Comparison of ENCODE assay signal across 20 cellular contexts in the genomic region with DNA sequence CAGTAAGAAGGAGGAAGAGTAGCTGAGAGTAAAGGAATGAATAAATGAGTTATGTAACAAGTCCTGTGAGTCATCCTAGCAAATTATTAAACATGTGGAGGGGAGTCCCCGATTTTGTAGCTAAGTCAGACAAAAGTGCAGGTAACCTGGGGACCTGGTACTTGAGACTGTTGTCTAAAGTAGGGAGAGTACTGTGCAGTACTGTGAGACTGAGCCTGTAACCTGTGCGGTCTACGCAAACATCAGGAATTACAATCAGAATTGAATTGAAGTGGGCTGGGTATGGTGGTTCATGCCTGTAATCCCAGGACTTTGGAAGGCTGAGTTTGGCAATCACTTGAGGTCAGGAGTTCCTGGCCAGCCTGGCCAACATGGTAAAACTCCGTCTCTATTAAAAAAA. TPM values are rescaled to one million over a fixed set of nuclear protein-coding genes. Genes with fewer than 3 reads are reported as not detected.
A peak's percentile ranks its signal among the peaks of the same experiment; 100 is the strongest.
DNase-seq lines count a peak whose midpoint lies in the region; ATAC-seq, FAIRE-seq and TF ChIP-seq lines count a peak whose summit lies in the region.
"Had no signal": no experiment of that assay in that cellular context is flagged by ENCODE, and none has a peak within 500 bp of the region (broad histone marks: within the 10 kb centered on the region; RNA-seq: fewer than 3 reads in every experiment).

No MANE protein-coding gene starts in this region.

- H3K27ac ChIP-seq in A549, result no peak overlapping the region
- no peak overlapping the region for H3K27ac ChIP-seq in CD4-positive, alpha-beta T cell (ENCODE audit: low read depth, low read length)
- peak overlapping the region; percentile 76 to 79 for H3K27ac ChIP-seq in liver (ENCODE audit: low read depth in 1 of 2, low read length in 2 of 2)
- H3K27ac ChIP-seq: colonic mucosa, neutrophil, thyroid gland had no signal

- H3K4me1 ChIP-seq in A549, result peaks cover 5% of the 10 kb centered on the region; the same call in 1 of the 3 replicates
- H3K4me1 ChIP-seq in liver (ENCODE audit: control insufficient read depth in 4 of 4, insufficient read depth in 4 of 4, low read length in 3 of 4), result peaks cover 2 to 13% (median 8%) of the 10 kb centered on the region in 4 donors
- H3K4me1 ChIP-seq: colonic mucosa, thyroid gland had no signal

- H3K27me3 Mint-ChIP-seq in CD4-positive, alpha-beta T cell, result no peaks in the 10 kb centered on the region
- no peaks in the 10 kb centered on the region for H3K27me3 Mint-ChIP-seq in activated B cell treated with CpG ODN at 0.5 μM for 24 hours

- CTCF ChIA-PET in A549 (lab: Yijun Ruan, JAX) (interaction anchor here (0.6 to 1.5 kb wide), 6 partner anchors 13 to 205 kb away, joined by 3 to 5 read pairs (median 3); no protein-coding TSS in a partner anchor), activated B cell treated with CpG ODN at 0.5 μM for 24 hours (lab: Charles Lee) (interaction anchor here (1.1 to 1.3 kb wide), 2 partner anchors 32 to 42 kb away, joined by 3 read pairs; no protein-coding TSS in a partner anchor)
- CTCF ChIA-PET in CD4-positive, alpha-beta T cell (lab: Charles Lee), result no interaction called here

- H3K4me3 Mint-ChIP-seq in CD4-positive, alpha-beta T cell, result no peak overlapping the region
- H3K4me3 Mint-ChIP-seq in activated B cell treated with CpG ODN at 0.5 μM for 24 hours, result peak overlapping the region; percentile 50

- POLR2A ChIA-PET in A549 (lab: Yijun Ruan, JAX), result no interaction called here
- POLR2A ChIA-PET in CD4-positive, alpha-beta T cell (lab: Charles Lee), result interaction anchor here (0.9 kb wide), 1 partner anchor 36 kb away, joined by 3 read pairs; a partner anchor contains a TSS
- POLR2A ChIA-PET in activated B cell treated with CpG ODN at 0.5 μM for 24 hours (lab: Charles Lee), result interaction anchor here (0.9 to 1.6 kb wide), 5 partner anchors 33 to 98 kb away, joined by 3 to 6 read pairs (median 4); a partner anchor contains a TSS

- no peak overlapping the region for H3K4me2 ChIP-seq in A549

- H3K4me3 ChIP-seq in A549 (no peak overlapping the region), liver (ENCODE audit: low read depth in 1 of 3, low read length in 3 of 3) (peak overlapping the region; percentile 27 to 54 (median 34))
- H3K4me3 ChIP-seq: colonic mucosa, thyroid gland had no signal

- H3K36me3 ChIP-seq in liver (ENCODE audit: control insufficient read depth in 4 of 4, insufficient read depth in 3 of 4, low read depth in 1 of 4, low read length in 3 of 4), result no peaks in the 10 kb centered on the region
- H3K36me3 ChIP-seq: colonic mucosa, neutrophil, thyroid gland had no signal

- TF ChIP-seq POLR2A in A549 (IDR thresholded peaks at IDR 0.05; ENCODE audit: low read length), result no peak

- peak; percentile 32 for FAIRE-seq in A549 (lab: Jason Lieb, UNC)
- FAIRE-seq in D721Med (lab: Jason Lieb, UNC), result no peak
- FAIRE-seq: endometrium had no signal

- H3K36me3 Mint-ChIP-seq in CD4-positive, alpha-beta T cell (ENCODE audit: low read depth), result peaks cover 94% of the 10 kb centered on the region
- H3K36me3 Mint-ChIP-seq in activated B cell treated with CpG ODN at 0.5 μM for 24 hours (ENCODE audit: low read depth), result peaks cover 91% of the 10 kb centered on the region

- DNase-seq in A549 (ENCODE audit: low read depth in 1 of 2, low spot score in 1 of 2) (no peak), activated B cell treated with CpG ODN at 0.5 μM for 24 hours (no peak), RKO (ENCODE audit: low spot score) (no peak), D721Med (ENCODE audit: insufficient read length, low spot score) (no peak)
- DNase-seq in CD4-positive, alpha-beta T cell, result no peak
- DNase-seq: activated CD4-positive, alpha-beta T cell treated with anti-CD3 and anti-CD28 coated beads for 48 hours; colonic mucosa; thyroid gland had no signal

- TF ChIP-seq CTCF in A549 (IDR thresholded peaks at IDR 0.05), result no peak
- no peak for TF ChIP-seq CTCF in CD4-positive, alpha-beta T cell (IDR thresholded peaks at IDR 0.05)
- no peak for TF ChIP-seq CTCF in activated B cell treated with CpG ODN at 0.5 μM for 24 hours (IDR thresholded peaks at IDR 0.05)
- TF ChIP-seq CTCF in liver (IDR thresholded peaks at IDR 0.05; ENCODE audit: low read depth, low read length, missing input control), result no peak
- no peak for TF ChIP-seq CTCF in D721Med (IDR thresholded peaks at IDR 0.05; ENCODE audit: insufficient read depth, missing control alignments)

- peaks cover 20% of the 10 kb centered on the region for H3K4me1 Mint-ChIP-seq in CD4-positive, alpha-beta T cell (ENCODE audit: low read depth)
- H3K4me1 Mint-ChIP-seq in activated B cell treated with CpG ODN at 0.5 μM for 24 hours, result peaks cover 32% of the 10 kb centered on the region

- TF ChIP-seq RAD21 in A549 (conservative IDR thresholded peaks at IDR 0.05 in 1 of 2, IDR thresholded peaks at IDR 0.05 in 1 of 2), result no peak
- no peak for TF ChIP-seq RAD21 in liver (IDR thresholded peaks at IDR 0.05)

- H3K9me3 ChIP-seq in A549, result peaks cover 18% of the 10 kb centered on the region
- H3K9me3 ChIP-seq in CD4-positive, alpha-beta T cell (ENCODE audit: control insufficient read depth, low read length), result peaks cover 18% of the 10 kb centered on the region
- peaks cover 0 to 6% (median 4%) of the 10 kb centered on the region in 4 donors for H3K9me3 ChIP-seq in liver (ENCODE audit: control insufficient read depth in 4 of 4, low read length in 3 of 4)
- H3K9me3 ChIP-seq: colonic mucosa, thyroid gland had no signal

- ATAC-seq in A549 (peak in 1 of 2 experiments; percentile 24; a peak in 1 of 6 replicates), activated B cell treated with CpG ODN at 0.5 μM for 24 hours (ENCODE audit: low read depth) (peak; percentile 54), GM18498 (IDR thresholded peaks at IDR 0.05; ENCODE audit: unreplicated experiment) (no peak), HG03460 (IDR thresholded peaks at IDR 0.05; ENCODE audit: unreplicated experiment) (no peak)
- ATAC-seq in CD4-positive, alpha-beta T cell (ENCODE audit: poor library complexity), result no peak

- intact Hi-C loops in CD4-positive, alpha-beta T cell (cut with DNase I, micrococcal nuclease), result no loop called here
- intact Hi-C loops in activated B cell treated with CpG ODN at 0.5 μM for 24 hours (cut with micrococcal nuclease), result no loop called here

- WGBS in A549 (ENCODE audit: missing lambda C conversion rate), result 63% methylated on average over 4 of the region's 4 CpGs
- 35% methylated on average over 4 of the region's 4 CpGs for WGBS in liver

- H3K9me3 Mint-ChIP-seq in CD4-positive, alpha-beta T cell, result peaks cover 3% of the 10 kb centered on the region
- peaks cover 10% of the 10 kb centered on the region for H3K9me3 Mint-ChIP-seq in activated B cell treated with CpG ODN at 0.5 μM for 24 hours

- peak overlapping the region in 1 of 2 donors; percentile 19 for H3K9ac ChIP-seq in liver (ENCODE audit: low read depth in 1 of 2, low read length in 2 of 2)

- no peaks in the 10 kb centered on the region for H3K27me3 ChIP-seq in CD4-positive, alpha-beta T cell (ENCODE audit: control insufficient read depth, insufficient read depth, low read length)
- no peaks in the 10 kb centered on the region for H3K27me3 ChIP-seq in liver (ENCODE audit: control insufficient read depth in 4 of 4, insufficient read depth in 4 of 4, low read length in 3 of 4)
- H3K27me3 ChIP-seq: colonic mucosa, thyroid gland had no signal

- peak overlapping the region; percentile 52 for H3K27ac Mint-ChIP-seq in CD4-positive, alpha-beta T cell
- H3K27ac Mint-ChIP-seq in activated B cell treated with CpG ODN at 0.5 μM for 24 hours, result peak overlapping the region; percentile 83

- no peak for TF ChIP-seq EP300 in A549 (IDR thresholded peaks at IDR 0.05)

TF ChIP-seq in A549, 52 proteins besides CTCF, POLR2A, EP300 and RAD21:
- TF ChIP-seq TFCP2L1 (CRISPR knock-in tag; IDR thresholded peaks at IDR 0.05), result no peak
- no peak for TF ChIP-seq FOSL2 (IDR thresholded peaks at IDR 0.05)
- peak; percentile 43 for TF ChIP-seq FOSL2 (CRISPR knock-in tag; IDR thresholded peaks at IDR 0.05)

TF ChIP-seq in liver, 16 proteins besides CTCF, POLR2A, EP300 and RAD21 (continues in another document):
- TF ChIP-seq, protein P1, sequence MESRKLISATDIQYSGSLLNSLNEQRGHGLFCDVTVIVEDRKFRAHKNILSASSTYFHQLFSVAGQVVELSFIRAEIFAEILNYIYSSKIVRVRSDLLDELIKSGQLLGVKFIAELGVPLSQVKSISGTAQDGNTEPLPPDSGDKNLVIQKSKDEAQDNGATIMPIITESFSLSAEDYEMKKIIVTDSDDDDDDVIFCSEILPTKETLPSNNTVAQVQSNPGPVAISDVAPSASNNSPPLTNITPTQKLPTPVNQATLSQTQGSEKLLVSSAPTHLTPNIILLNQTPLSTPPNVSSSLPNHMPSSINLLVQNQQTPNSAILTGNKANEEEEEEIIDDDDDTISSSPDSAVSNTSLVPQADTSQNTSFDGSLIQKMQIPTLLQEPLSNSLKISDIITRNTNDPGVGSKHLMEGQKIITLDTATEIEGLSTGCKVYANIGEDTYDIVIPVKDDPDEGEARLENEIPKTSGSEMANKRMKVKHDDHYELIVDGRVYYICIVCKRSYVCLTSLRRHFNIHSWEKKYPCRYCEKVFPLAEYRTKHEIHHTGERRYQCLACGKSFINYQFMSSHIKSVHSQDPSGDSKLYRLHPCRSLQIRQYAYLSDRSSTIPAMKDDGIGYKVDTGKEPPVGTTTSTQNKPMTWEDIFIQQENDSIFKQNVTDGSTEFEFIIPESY (IDR thresholded peaks at IDR 0.05), result no peak
- TF ChIP-seq FOXA1 (IDR thresholded peaks at IDR 0.05), result no peak
- TF ChIP-seq, protein P2, sequence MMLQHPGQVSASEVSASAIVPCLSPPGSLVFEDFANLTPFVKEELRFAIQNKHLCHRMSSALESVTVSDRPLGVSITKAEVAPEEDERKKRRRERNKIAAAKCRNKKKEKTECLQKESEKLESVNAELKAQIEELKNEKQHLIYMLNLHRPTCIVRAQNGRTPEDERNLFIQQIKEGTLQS (IDR thresholded peaks at IDR 0.05), result peak; percentile 93

RNA-seq across cellular contexts. Expression of a gene that starts 35.7 kb away (rescaled TPM):
- not detected in 2 replicates for polyA plus RNA-seq in A549 (2011; rRNA removed)
- not detected in 2 replicates for polyA plus RNA-seq in A549 (2012; cell fraction: cytosol; rRNA removed)
- not detected in 2 replicates for polyA plus RNA-seq in A549 (2012; cell fraction: nucleus; rRNA removed)
- polyA plus RNA-seq in A549 (2017; fragmentation: RNase III; extraction: RNeasy Plus Mini Kit Qiagen cat#74134 plus additional on column Dnase treatment), result not detected in 3 replicates
- under 0.01 TPM in 1 of 2 replicates, not detected in the other for polyA minus RNA-seq in A549 (2011; rRNA and poly(A)+ RNA removed)
- total RNA-seq in CD4-positive, alpha-beta T cell, result 10 to 100 TPM; 39.7 to 39.9 TPM
- 208 and 220 TPM in 2 replicates for total RNA-seq in activated B cell treated with CpG ODN at 0.5 μM for 24 hours
- 1 to 10 TPM; 1.3 to 2.3 TPM for total RNA-seq in liver
- polyA plus RNA-seq in liver, result under 1 TPM; 0.32 to 0.36 TPM
- total RNA-seq: LHCN-M2, NCI-H460, RPMI7951 had no signal

RNA-seq across cellular contexts. Expression of a gene that starts 39.6 kb away (rescaled TPM):
- not detected in 2 replicates for polyA plus RNA-seq in A549 (2011; rRNA removed)
- polyA plus RNA-seq in A549 (2012; cell fraction: cytosol; rRNA removed), result not detected in 2 replicates
- polyA plus RNA-seq in A549 (2012; cell fraction: nucleus; rRNA removed), result not detected in 2 replicates
- polyA plus RNA-seq in A549 (2017; fragmentation: RNase III; extraction: RNeasy Plus Mini Kit Qiagen cat#74134 plus additional on column Dnase treatment), result not detected in 3 replicates
- polyA minus RNA-seq in A549 (2011; rRNA and poly(A)+ RNA removed), result not detected in 2 replicates
- total RNA-seq in CD4-positive, alpha-beta T cell, result not detected
- 1.2 and 1.6 TPM in 2 replicates for total RNA-seq in activated B cell treated with CpG ODN at 0.5 μM for 24 hours
- total RNA-seq in liver, result not detected
- not detected for polyA plus RNA-seq in liver
- total RNA-seq: activated naive CD4-positive, alpha-beta T cell treated with anti-CD3 and anti-CD28 coated beads, Interleukin-2, amount 50 U/mL, for 72 hours; colonic mucosa; fibroblast of villous mesenchyme; H4; kidney epithelial cell; LHCN-M2; NCI-H460; RPMI7951 had no signal

Comparison
In these comparisons a context has a peak if more than half of its experiments do, and no peak if none do; other contexts are left out.
1. H3K27ac ChIP-seq: peak in liver (2 of 2); none in A549 (0 of 2) and CD4-positive, alpha-beta T cell (single experiment).
2. RNA of a gene that starts 35.7 kb away (total RNA-seq): 208 to 220 TPM in activated B cell treated with CpG ODN at 0.5 μM for 24 hours and 39.7 to 39.9 TPM in CD4-positive, alpha-beta T cell; 1.3 to 2.3 TPM in liver; every median in the first group is over 10 times any median in the second.